8 cellular contexts compared by ENCODE assay signal in the genomic region with DNA sequence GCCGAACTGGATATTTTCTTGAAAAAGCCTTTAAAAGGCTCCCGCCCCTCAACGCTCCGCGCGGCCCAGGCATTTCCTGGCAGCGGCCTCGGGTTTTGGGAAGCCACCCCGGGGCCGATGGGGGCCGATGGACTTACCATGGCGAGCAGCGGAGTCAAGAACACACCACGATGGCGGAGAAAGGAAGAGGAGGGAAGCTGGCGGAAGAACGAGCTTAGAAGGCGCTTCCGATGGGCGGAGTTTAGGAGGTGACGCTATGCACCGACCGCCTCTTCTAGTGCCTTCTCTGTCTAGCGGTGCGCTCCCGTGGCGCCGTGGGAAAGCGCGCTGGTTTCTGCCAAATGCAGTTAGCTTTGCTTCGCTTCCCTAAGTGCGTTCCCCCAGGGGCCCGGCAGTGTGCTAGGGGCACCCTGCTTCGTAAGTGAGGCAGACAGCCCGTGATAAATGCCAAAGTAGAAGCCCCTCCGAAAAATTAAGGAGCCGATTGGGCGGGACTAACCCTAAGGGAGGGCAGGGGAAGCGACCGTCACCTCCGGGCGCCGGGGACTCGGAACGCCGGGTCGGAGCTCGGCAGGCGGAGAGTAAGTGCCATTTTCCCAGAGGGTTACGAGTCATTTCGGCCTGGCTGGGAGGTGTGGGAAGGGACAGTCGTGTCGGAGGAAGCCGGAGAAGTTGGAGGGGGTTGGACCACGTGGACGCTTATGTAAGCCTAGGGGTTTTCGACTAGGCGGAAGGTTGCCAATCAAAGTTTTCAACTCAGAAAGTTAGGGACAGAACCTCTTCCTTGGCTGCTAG. TPM values are rescaled to one million over a fixed set of nuclear protein-coding genes. Genes with fewer than 3 reads are reported as not detected.
DNase-seq lines count a peak whose midpoint lies in the region; ATAC-seq, FAIRE-seq and TF ChIP-seq lines count a peak whose summit lies in the region.

RPL39 (minus strand) TSS at position 194 of the 795 bp plus-strand sequence; CDS start at position 140, 54 bp downstream.

- no peaks in the 10 kb centered on the region; the same call in 1 of the 2 replicates for H3K9me3 ChIP-seq in IMR-90 (ENCODE audit: control insufficient read depth, insufficient read depth, low read length)
- H3K9me3 ChIP-seq in OCI-LY7 (ENCODE audit: low read length), result no peaks in the 10 kb centered on the region
- H3K9me3 ChIP-seq in endothelial cell of umbilical vein (replicated peaks; ENCODE audit: control insufficient read depth, insufficient read depth, low read length), result no peaks in the 10 kb centered on the region

- H3K79me2 ChIP-seq in OCI-LY7 (ENCODE audit: insufficient read depth, low read depth, low read length) (peaks cover 60% of the 10 kb centered on the region), endothelial cell of umbilical vein (ENCODE audit: control insufficient read depth, insufficient read depth, low read length) (peaks cover 48% of the 10 kb centered on the region)

- peak within 1 kb of the TSS; percentile 86 for H3K27ac ChIP-seq in IMR-90 (ENCODE audit: insufficient read depth, low read length)
- peak within 1 kb of the TSS; percentile 95 for H3K27ac ChIP-seq in OCI-LY7 (ENCODE audit: low read depth, low read length, poor library complexity, severe bottlenecking)
- H3K27ac ChIP-seq in endothelial cell of umbilical vein (ENCODE audit: insufficient read depth, low read depth, low read length), result peak within 1 kb of the TSS; percentile 85

- H3K27me3 ChIP-seq in IMR-90 (ENCODE audit: control insufficient read depth, insufficient read depth, low read length) (no peaks in the 10 kb centered on the region), endothelial cell of umbilical vein (ENCODE audit: control insufficient read depth in 2 of 2, insufficient read depth in 2 of 2, low read length in 2 of 2) (no peaks in the 10 kb centered on the region)

- peak; percentile 97 for FAIRE-seq in endothelial cell of umbilical vein (lab: Jason Lieb, UNC)

- H2BK5ac ChIP-seq in IMR-90 (ENCODE audit: low read depth, low read length, poor library complexity, severe bottlenecking), result peak within 1 kb of the TSS; percentile 75

- TF ChIP-seq POLR2A in IMR-90 (IDR thresholded peaks at IDR 0.05; ENCODE audit: low read depth, low read length), result peak; percentile 96
- TF ChIP-seq POLR2A in endothelial cell of umbilical vein (IDR thresholded peaks at IDR 0.05; ENCODE audit: low read depth, low read length), result peak; percentile 89

- peak; percentile 75 for DNase-seq in DMS114 treated with DMSO at 0.1 percent for 48 hours (lab: John Stamatoyannopoulos, UW; ENCODE audit: unreplicated experiment)
- peak; percentile 87 for DNase-seq in IMR-90
- peak; percentile 90 for DNase-seq in OCI-LY7 (ENCODE audit: low spot score)
- DNase-seq in activated T-cell treated with anti-CD3 and anti-CD28 coated beads for 1 hour (ENCODE audit: low read depth), result peak; percentile 60
- peak; percentile 87 for DNase-seq in endothelial cell of umbilical vein (ENCODE audit: low read depth, low spot score)
- DNase-seq in middle frontal gyrus (ENCODE audit: extremely low spot score, low spot score), result peak; percentile 75
- peak; percentile 54 to 65 for DNase-seq in stimulated activated CD8-positive, alpha-beta memory T cell treated with anti-CD3 and anti-CD28 coated beads, Interleukin-2, amount 100 ng/mL, for 48 hours (ENCODE audit: low read depth in 2 of 2)

- H3K18ac ChIP-seq in IMR-90 (ENCODE audit: low read depth, low read length), result peak within 1 kb of the TSS; percentile 21; the same call in 1 of the 2 replicates

- H3K9me1 ChIP-seq in IMR-90 (ENCODE audit: insufficient read depth, low read length) (no peaks in the 10 kb centered on the region; the same call in 1 of the 2 replicates), endothelial cell of umbilical vein (replicated peaks; ENCODE audit: control insufficient read depth, extremely low read depth, insufficient read depth, low read length) (no peaks in the 10 kb centered on the region)

- no peaks in the 10 kb centered on the region for H3K9me2 ChIP-seq in OCI-LY7 (ENCODE audit: insufficient read depth, low read length)

- dilution Hi-C loops in IMR-90 (cut with HindIII; ENCODE audit: low sequenced_read_pairs, unreplicated experiment), result no loop called here
- dilution Hi-C loops in endothelial cell of umbilical vein (cut with MboI; ENCODE audit: extremely low pct_ligation_motif_present, low sequenced_read_pairs), result no loop called here

- POLR2A ChIA-PET in IMR-90 (lab: Charles Lee; ENCODE audit: unreplicated experiment) (interaction anchor here (0.6 to 1.0 kb wide), 2 partner anchors 10 to 81 kb away, joined by 4 to 6 read pairs; no protein-coding TSS in a partner anchor), OCI-LY7 (lab: Charles Lee) (interaction anchor here (0.6 to 2.1 kb wide), 15 partner anchors 9 to 509 kb away, joined by 3 to 7 read pairs (median 4); partner anchors contain the start of genes SEPTIN6 and UPF3B), endothelial cell of umbilical vein (lab: Charles Lee) (interaction anchor here (0.6 to 2.4 kb wide), 10 partner anchors 9 to 288 kb away, joined by 3 to 22 read pairs (median 4); partner anchors contain the start of genes NDUFA1, RNF113A, SEPTIN6 and UPF3B)

- H4K91ac ChIP-seq in IMR-90 (ENCODE audit: insufficient read depth, low read depth, low read length), result peak within 1 kb of the TSS; percentile 38

- TF ChIP-seq CTCF in IMR-90 (conservative IDR thresholded peaks at IDR 0.05; ENCODE audit: low read depth, low read length) (no peak), OCI-LY7 (conservative IDR thresholded peaks at IDR 0.05; ENCODE audit: low read length) (no peak), endothelial cell of umbilical vein (IDR thresholded peaks at IDR 0.05; ENCODE audit: extremely low read depth in 1 of 2, insufficient read depth in 1 of 2, low read depth in 1 of 2, low read length in 2 of 2) (no peak)

- no peak within 1 kb of the TSS for H2BK15ac ChIP-seq in IMR-90 (ENCODE audit: low read depth, low read length)

- in situ Hi-C loops in IMR-90 (cut with MboI; ENCODE audit: low sequenced_read_pairs), result no loop called here

- peak within 1 kb of the TSS; percentile 53 for H3K14ac ChIP-seq in IMR-90 (replicated peaks; ENCODE audit: low read depth, low read length)

- H3K4me2 ChIP-seq in IMR-90 (ENCODE audit: low read depth, low read length) (peak within 1 kb of the TSS; percentile 99), OCI-LY7 (ENCODE audit: low read length) (peak within 1 kb of the TSS; percentile 97), endothelial cell of umbilical vein (ENCODE audit: insufficient read depth, low read length) (peak within 1 kb of the TSS; percentile 96)

- BruUV-seq in IMR-90 (replicated peaks; lab: Mats Ljungman, UMichigan) (no TSS peak), OCI-LY7 (replicated peaks; lab: Mats Ljungman, UMichigan) (TSS peak; percentile 90), endothelial cell of umbilical vein (replicated peaks; lab: Mats Ljungman, UMichigan) (TSS peak; percentile 87)

- no peak within 1 kb of the TSS for H2BK120ac ChIP-seq in IMR-90 (ENCODE audit: low read depth, low read length)

- H3K4me1 ChIP-seq in IMR-90 (ENCODE audit: control insufficient read depth, insufficient read depth, low read length) (peaks cover 3% of the 10 kb centered on the region; the same call in 1 of the 2 replicates), OCI-LY7 (ENCODE audit: insufficient read depth, low read length, poor library complexity, severe bottlenecking) (peaks cover 30% of the 10 kb centered on the region), endothelial cell of umbilical vein (ENCODE audit: control insufficient read depth, extremely low read depth, insufficient read depth, low read length) (peaks cover 24% of the 10 kb centered on the region)

- CTCF ChIA-PET in IMR-90 (lab: Yijun Ruan, JAX), result interaction anchor here (1.0 to 1.4 kb wide), 2 partner anchors 33 to 275 kb away, joined by 3 read pairs; partner anchors contain the start of gene SOWAHD
- CTCF ChIA-PET in OCI-LY7 (lab: Charles Lee; ENCODE audit: unreplicated experiment), result interaction anchor here (0.7 to 1.1 kb wide), 2 partner anchors 16 to 98 kb away, joined by 3 read pairs; no protein-coding TSS in a partner anchor
- CTCF ChIA-PET in endothelial cell of umbilical vein (lab: Charles Lee), result interaction anchor here (0.5 to 1.7 kb wide), 10 partner anchors 36 to 318 kb away, joined by 3 to 13 read pairs (median 3); partner anchors contain the start of gene UPF3B

- ATAC-seq in GM21529 (IDR thresholded peaks at IDR 0.05; ENCODE audit: unreplicated experiment), result peak; percentile 82
- peak; percentile 94 for ATAC-seq in IMR-90 (ENCODE audit: low read depth)

- no peak for TF ChIP-seq RAD21 in IMR-90 (IDR thresholded peaks at IDR 0.05; ENCODE audit: low read length)

- 24% methylated on average over 27 of the region's 58 CpGs; no CpG with 5 or more reads in 1 of the 2 experiments for WGBS in IMR-90 (ENCODE audit: extremely low coverage in 2 of 2, insufficient read length in 1 of 2), 2 experiments

- H3K23ac ChIP-seq in IMR-90 (ENCODE audit: low read depth, low read length), result peak within 1 kb of the TSS; percentile 54; the same call in 1 of the 2 replicates

- H4K5ac ChIP-seq in IMR-90 (ENCODE audit: low read depth, low read length), result peak within 1 kb of the TSS; percentile 34

- intact Hi-C loops in IMR-90 (cut with micrococcal nuclease), result loop anchor here (2.0 to 5.0 kb wide), 2 partner anchors 79 to 184 kb away; partner anchors contain the start of genes NDUFA1, NKRF and RNF113A
- intact Hi-C loops in OCI-LY7 (cut with micrococcal nuclease; ENCODE audit: unreplicated experiment), result loop anchor here (1.0 to 5.0 kb wide), 3 partner anchors 61 to 89 kb away; partner anchors contain the start of gene UPF3B
- intact Hi-C loops in endothelial cell of umbilical vein (cut with micrococcal nuclease), result loop anchor here (1.0 to 5.0 kb wide), 5 partner anchors 36 to 217 kb away; partner anchors contain the start of genes NDUFA1, RNF113A, UBE2A and UPF3B

- H2AFZ ChIP-seq in IMR-90 (replicated peaks; ENCODE audit: low read length, poor library complexity) (peak within 1 kb of the TSS; percentile 93), OCI-LY7 (ENCODE audit: low read length) (peak within 1 kb of the TSS; percentile 83), endothelial cell of umbilical vein (ENCODE audit: low read depth, low read length) (peak within 1 kb of the TSS; percentile 54)

- no peak within 1 kb of the TSS for H2AK5ac ChIP-seq in IMR-90 (ENCODE audit: low read depth, low read length)

- H4K20me1 ChIP-seq in IMR-90 (ENCODE audit: insufficient read depth, low read length) (peaks cover 46% of the 10 kb centered on the region), OCI-LY7 (ENCODE audit: insufficient read depth, low read length) (peaks cover 11% of the 10 kb centered on the region), endothelial cell of umbilical vein (replicated peaks; ENCODE audit: control insufficient read depth, extremely low read depth, insufficient read depth, low read length) (no peaks in the 10 kb centered on the region)

- peak within 1 kb of the TSS; percentile 97 for H2AK9ac ChIP-seq in IMR-90 (replicated peaks; ENCODE audit: low read depth, low read length, poor library complexity)

- H3K56ac ChIP-seq in IMR-90 (ENCODE audit: extremely low read depth, insufficient read depth, low read length), result peak within 1 kb of the TSS; percentile 52; the same call in 1 of the 2 replicates

- H3K9ac ChIP-seq in IMR-90 (ENCODE audit: low read depth, low read length) (peak within 1 kb of the TSS; percentile 99), endothelial cell of umbilical vein (replicated peaks; ENCODE audit: extremely low read depth, insufficient read depth, low read length) (peak within 1 kb of the TSS; percentile 92)

- peak within 1 kb of the TSS; percentile 72 for H3K4me3 ChIP-seq in IMR-90 (ENCODE audit: insufficient read depth, low read depth, low read length)
- H3K4me3 ChIP-seq in OCI-LY7 (ENCODE audit: low read depth, low read length, poor library complexity, severe bottlenecking), result peak within 1 kb of the TSS; percentile 99
- H3K4me3 ChIP-seq in endothelial cell of umbilical vein (replicated peaks in 1 of 3; ENCODE audit: insufficient read depth in 1 of 3, low read depth in 1 of 3, low read length in 3 of 3), result peak within 1 kb of the TSS; percentile 65 to 93 (median 92)

- peaks cover 0 to 6% of the 10 kb centered on the region in 2 experiments; a peak in 1 of 4 replicates for H3K79me1 ChIP-seq in IMR-90 (ENCODE audit: low read depth in 1 of 2, low read length in 2 of 2)

- no peak within 1 kb of the TSS for H2BK20ac ChIP-seq in IMR-90 (ENCODE audit: low read depth, low read length)

- H4K8ac ChIP-seq in IMR-90 (ENCODE audit: low read depth in 2 of 2, low read length in 2 of 2), result peak within 1 kb of the TSS; percentile 43 to 76

- H3K4ac ChIP-seq in IMR-90 (ENCODE audit: low read depth, low read length), result peak within 1 kb of the TSS; percentile 72

- H3K36me3 ChIP-seq in IMR-90 (ENCODE audit: control insufficient read depth, insufficient read depth, low read length) (peaks cover 18% of the 10 kb centered on the region), OCI-LY7 (ENCODE audit: insufficient read depth, low read length) (peaks cover 46% of the 10 kb centered on the region), endothelial cell of umbilical vein (ENCODE audit: control insufficient read depth in 2 of 2, extremely low read depth in 1 of 2, insufficient read depth in 2 of 2, low read length in 2 of 2) (peaks cover 4% of the 10 kb centered on the region in 2 experiments)

RNA-seq across cellular contexts. Expression of gene RPL39, which starts in this region (rescaled TPM):
- 681 and 716 TPM in 2 replicates for total RNA-seq in IMR-90 (2012; rRNA removed)
- 2,279 and 2,357 TPM in 2 replicates for polyA plus RNA-seq in IMR-90 (2012; rRNA removed)
- polyA plus RNA-seq in IMR-90 (2012; cell fraction: cytosol; rRNA removed), result 400 and 448 TPM in 2 replicates
- 33.9 and 528 TPM in 2 replicates for polyA plus RNA-seq in IMR-90 (2012; cell fraction: nucleus; rRNA removed; ENCODE audit: low replicate concordance)
- 1,897 and 2,118 TPM in 2 replicates for total RNA-seq in OCI-LY7 (2014; rRNA removed; shearing (Covaris generic))
- total RNA-seq in OCI-LY7 (2022), result 2,029 and 2,070 TPM in 2 replicates
- total RNA-seq in endothelial cell of umbilical vein, result 1,516 and 1,582 TPM in 2 replicates
- 1,285 and 1,305 TPM in 2 replicates for polyA plus RNA-seq in endothelial cell of umbilical vein
- 3,416 and 3,533 TPM in 2 replicates for polyA plus RNA-seq in endothelial cell of umbilical vein (2011; cell fraction: cytosol; rRNA removed)
- 642 and 902 TPM in 2 replicates for polyA plus RNA-seq in endothelial cell of umbilical vein (2011; cell fraction: nucleus; rRNA removed)
- 4,393 and 5,665 TPM in 2 replicates for polyA plus RNA-seq in endothelial cell of umbilical vein (2012)
- polyA minus RNA-seq in endothelial cell of umbilical vein, result 147 and 161 TPM in 2 replicates
- 394 TPM for polyA minus RNA-seq in endothelial cell of umbilical vein (2011; cell fraction: cytosol; rRNA and poly(A)+ RNA removed)
- 46.8 and 58.7 TPM in 2 replicates for polyA minus RNA-seq in endothelial cell of umbilical vein (2011; cell fraction: nucleus; rRNA and poly(A)+ RNA removed)

Comparison
In these comparisons a context has a peak if more than half of its experiments do, and no peak if none do; other contexts are left out.
1. Peak in every context shown above with its lines: DNase-seq, ATAC-seq, H3K4me3 ChIP-seq and H3K27ac ChIP-seq.